ENCODE assay signal across 1 cellular context in genomic region chr4:38065181-38065580, GRCh38.
TF ChIP-seq lines count a peak whose summit lies in the region.

No MANE protein-coding gene starts in this region.

TF ChIP-seq in K562, 482 proteins besides CTCF, POLR2A, EP300 and RAD21 (continued from another document):
- TF ChIP-seq, protein P1, sequence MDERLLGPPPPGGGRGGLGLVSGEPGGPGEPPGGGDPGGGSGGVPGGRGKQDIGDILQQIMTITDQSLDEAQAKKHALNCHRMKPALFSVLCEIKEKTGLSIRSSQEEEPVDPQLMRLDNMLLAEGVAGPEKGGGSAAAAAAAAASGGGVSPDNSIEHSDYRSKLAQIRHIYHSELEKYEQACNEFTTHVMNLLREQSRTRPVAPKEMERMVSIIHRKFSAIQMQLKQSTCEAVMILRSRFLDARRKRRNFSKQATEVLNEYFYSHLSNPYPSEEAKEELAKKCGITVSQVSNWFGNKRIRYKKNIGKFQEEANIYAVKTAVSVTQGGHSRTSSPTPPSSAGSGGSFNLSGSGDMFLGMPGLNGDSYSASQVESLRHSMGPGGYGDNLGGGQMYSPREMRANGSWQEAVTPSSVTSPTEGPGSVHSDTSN (CRISPR knock-in tag; IDR thresholded peaks at IDR 0.05; ENCODE audit: low read depth): no peak
- TF ChIP-seq, protein P1 (tag; conservative IDR thresholded peaks at IDR 0.05; ENCODE audit: low read depth): peak; percentile 45; the same call in 1 of the 2 replicates
- TF ChIP-seq ARID1B (IDR thresholded peaks at IDR 0.05) (peak; percentile 50; the same call in 1 of the 2 replicates), CBFA2T3 (IDR thresholded peaks at IDR 0.05) (peak; percentile 30), TEAD4 (IDR thresholded peaks at IDR 0.05; ENCODE audit: low read length) (0 out of 2 replicates have a peak, but pooled peaks have one; percentile 13), TEAD4 (CRISPR knock-in tag; IDR thresholded peaks at IDR 0.05; ENCODE audit: borderline replicate concordance) (no peak)
- TF ChIP-seq, protein P2, sequence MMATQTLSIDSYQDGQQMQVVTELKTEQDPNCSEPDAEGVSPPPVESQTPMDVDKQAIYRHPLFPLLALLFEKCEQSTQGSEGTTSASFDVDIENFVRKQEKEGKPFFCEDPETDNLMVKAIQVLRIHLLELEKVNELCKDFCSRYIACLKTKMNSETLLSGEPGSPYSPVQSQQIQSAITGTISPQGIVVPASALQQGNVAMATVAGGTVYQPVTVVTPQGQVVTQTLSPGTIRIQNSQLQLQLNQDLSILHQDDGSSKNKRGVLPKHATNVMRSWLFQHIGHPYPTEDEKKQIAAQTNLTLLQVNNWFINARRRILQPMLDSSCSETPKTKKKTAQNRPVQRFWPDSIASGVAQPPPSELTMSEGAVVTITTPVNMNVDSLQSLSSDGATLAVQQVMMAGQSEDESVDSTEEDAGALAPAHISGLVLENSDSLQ (IDR thresholded peaks at IDR 0.05): peak; percentile 50
